In genomic region chr6:139369568-139370046, GRCh38 we compare ENCODE assay signal across 8 cellular contexts. TPM values are rescaled to one million over a fixed set of nuclear protein-coding genes. Genes with fewer than 3 reads are reported as not detected.
DNase-seq lines count a peak whose midpoint lies in the region; ATAC-seq and TF ChIP-seq lines count a peak whose summit lies in the region.

No MANE protein-coding gene starts in this region.

- H2BK5ac ChIP-seq in H9 (ENCODE audit: insufficient read length, low read length), result no peak overlapping the region

- no peaks in the 10 kb centered on the region for H3K27me3 Mint-ChIP-seq in CD4-positive, alpha-beta T cell
- H3K27me3 Mint-ChIP-seq in H9 (ENCODE audit: low read depth) (no peaks in the 10 kb centered on the region; the same call in 1 of the 2 replicates), MCF 10A (ENCODE audit: insufficient read depth, unreplicated experiment) (no peaks in the 10 kb centered on the region), type B pancreatic cell (peaks cover 4% of the 10 kb centered on the region)

- no peaks in the 10 kb centered on the region; the same call in 1 of the 2 replicates for H3K4me1 ChIP-seq in H9 (ENCODE audit: insufficient read depth, low read length)

- no peak for ATAC-seq in CD4-positive, alpha-beta T cell (ENCODE audit: poor library complexity)
- peak; percentile 29 for ATAC-seq in left lobe of liver
- ATAC-seq in HG03039 (IDR thresholded peaks at IDR 0.05; ENCODE audit: unreplicated experiment), result no peak
- no peak for ATAC-seq in GM21786 (IDR thresholded peaks at IDR 0.05; ENCODE audit: unreplicated experiment)

- no peak overlapping the region for H3T11ph ChIP-seq in H9 (ENCODE audit: low read length)

- H3K36me3 Mint-ChIP-seq in CD4-positive, alpha-beta T cell (ENCODE audit: low read depth), result peaks cover 42% of the 10 kb centered on the region
- H3K36me3 Mint-ChIP-seq in H9 (ENCODE audit: insufficient read depth in 1 of 3, low read depth in 3 of 3) (peaks cover 23 to 38% (median 32%) of the 10 kb centered on the region in 3 experiments), MCF 10A (ENCODE audit: insufficient read depth, unreplicated experiment) (peaks cover 50% of the 10 kb centered on the region), type B pancreatic cell (peaks cover 23% of the 10 kb centered on the region)

- POLR2A ChIA-PET in CD4-positive, alpha-beta T cell (lab: Charles Lee), result interaction anchor here (0.6 to 1.9 kb wide), 20 partner anchors 15 to 914 kb away, joined by 3 to 11 read pairs (median 5); partner anchors contain the start of genes CCDC28A and TXLNB
- POLR2A ChIA-PET in MCF 10A (lab: Yijun Ruan, JAX), result interaction anchor here (0.6 to 1.5 kb wide), 13 partner anchors 141 to 1552 kb away, joined by 3 to 6 read pairs (median 3); no protein-coding TSS in a partner anchor

- no peaks in the 10 kb centered on the region for H3K23me2 ChIP-seq in H9 (ENCODE audit: insufficient read length, low read depth, low read length, poor library complexity, severe bottlenecking)

- H3K79me1 ChIP-seq in H9 (ENCODE audit: insufficient read depth, low read depth, low read length, poor library complexity, severe bottlenecking), result no peaks in the 10 kb centered on the region

- no peaks in the 10 kb centered on the region for H3K9me3 Mint-ChIP-seq in CD4-positive, alpha-beta T cell
- H3K9me3 Mint-ChIP-seq in H9 (peaks cover 3 to 12% of the 10 kb centered on the region in 2 experiments; a peak in 3 of 5 replicates), MCF 10A (ENCODE audit: unreplicated experiment) (no peaks in the 10 kb centered on the region), type B pancreatic cell (no peaks in the 10 kb centered on the region)

- H4K8ac ChIP-seq in H9 (replicated peaks; ENCODE audit: insufficient read length, low read depth, low read length), result no peak overlapping the region

- H3K23ac ChIP-seq in H9 (ENCODE audit: insufficient read length, low read depth, low read length), result no peak overlapping the region

- H4K5ac ChIP-seq in H9 (ENCODE audit: insufficient read length, low read depth, low read length), result no peak overlapping the region

- no peak overlapping the region for H3K4ac ChIP-seq in H9 (ENCODE audit: low read depth, low read length)

- no peak overlapping the region for H3K56ac ChIP-seq in H9 (ENCODE audit: insufficient read length, low read depth, low read length)

- no peak overlapping the region for H3K18ac ChIP-seq in H9 (ENCODE audit: insufficient read length, low read depth, low read length)

- no peak overlapping the region for H2AFZ ChIP-seq in H9 (ENCODE audit: low read length)

- H3K4me2 ChIP-seq in H9 (ENCODE audit: insufficient read depth, insufficient read length, low read length), result no peak overlapping the region

- H3K79me2 ChIP-seq in H9 (ENCODE audit: insufficient read depth, low read length), result peaks cover 5% of the 10 kb centered on the region; the same call in 1 of the 2 replicates

- peak; percentile 82 for TF ChIP-seq CTCF in CD4-positive, alpha-beta T cell (IDR thresholded peaks at IDR 0.05)
- TF ChIP-seq CTCF in H9 (conservative IDR thresholded peaks at IDR 0.05), result peak; percentile 86
- peak; percentile 68 for TF ChIP-seq CTCF in MCF 10A (IDR thresholded peaks at IDR 0.05; ENCODE audit: unreplicated experiment)
- peak; percentile 93 for TF ChIP-seq CTCF in type B pancreatic cell (conservative IDR thresholded peaks at IDR 0.05)

- intact Hi-C loops in CD4-positive, alpha-beta T cell (cut with DNase I, micrococcal nuclease), result loop anchor here (2.0 to 10.0 kb wide), 10 partner anchors 207 to 1075 kb away; partner anchors contain the start of genes REPS1 (in 2 of the 2), ABRACL (in 1 of the 2) and HEBP2 (in 1 of the 2)
- intact Hi-C loops in MCF 10A (cut with micrococcal nuclease), result loop anchor here (1.0 to 10.0 kb wide), 10 partner anchors 195 to 1552 kb away; no protein-coding TSS in a partner anchor

- no peak overlapping the region for H2BK15ac ChIP-seq in H9 (ENCODE audit: low read depth, low read length)

- no peak overlapping the region for H2BK20ac ChIP-seq in H9 (ENCODE audit: low read depth, low read length, poor library complexity, severe bottlenecking)

- whole genome bisulfite sequencing in H9 (ENCODE audit: extremely low coverage, insufficient read length, low lambda C conversion rate), result no CpG with 5 or more reads among the region's 8 CpGs

- no peak overlapping the region for H2BK120ac ChIP-seq in H9 (ENCODE audit: low read depth, low read length, poor library complexity, severe bottlenecking)

- no peak overlapping the region for H2AK5ac ChIP-seq in H9 (ENCODE audit: insufficient read length, low read length)

- no peaks in the 10 kb centered on the region for H4K20me1 ChIP-seq in H9 (ENCODE audit: control insufficient read depth, insufficient read depth, insufficient read length)

- DNase-seq in CD4-positive, alpha-beta T cell, result no peak
- DNase-seq in H9, result no peak
- DNase-seq in NOMO-1 treated with dmso at 0.1 percent for 144 hours (lab: John Stamatoyannopoulos, UW; ENCODE audit: unreplicated experiment), result peak; percentile 53
- peak; percentile 51 for DNase-seq in MCF 10A (ENCODE audit: unreplicated experiment)
- DNase-seq in left lobe of liver (ENCODE audit: low spot score), result no peak
- no peak for DNase-seq in type B pancreatic cell (ENCODE audit: extremely low spot score, unreplicated experiment)

- no peaks in the 10 kb centered on the region for H3K27me3 ChIP-seq in CD4-positive, alpha-beta T cell (ENCODE audit: control insufficient read depth, insufficient read depth, low read length)
- H3K27me3 ChIP-seq in H9 (ENCODE audit: insufficient read depth, low read length), result no peaks in the 10 kb centered on the region

- H3K14ac ChIP-seq in H9 (ENCODE audit: insufficient read depth, low read length), result no peak overlapping the region

- peak overlapping the region; percentile 14 for H3K27ac ChIP-seq in CD4-positive, alpha-beta T cell (ENCODE audit: low read depth, low read length)
- H3K27ac ChIP-seq in H9 (ENCODE audit: insufficient read length, low read depth, low read length), result no peak overlapping the region

- H3K4me3 Mint-ChIP-seq in CD4-positive, alpha-beta T cell, result peak overlapping the region; percentile 98
- H3K4me3 Mint-ChIP-seq in H9, result peak overlapping the region; percentile 38 to 50; a peak in 1 of 5 replicates
- peak overlapping the region; percentile 97 for H3K4me3 Mint-ChIP-seq in MCF 10A (ENCODE audit: unreplicated experiment)
- peak overlapping the region; percentile 100 for H3K4me3 Mint-ChIP-seq in type B pancreatic cell

- H3K9ac ChIP-seq in H9 (ENCODE audit: extremely low read depth, insufficient read length, low read length), result no peak overlapping the region

- CTCF ChIA-PET in CD4-positive, alpha-beta T cell (lab: Charles Lee), result interaction anchor here (0.6 to 2.3 kb wide), 27 partner anchors 9 to 1255 kb away, joined by 3 to 32 read pairs (median 3); partner anchors contain the start of gene TXLNB
- CTCF ChIA-PET in MCF 10A (lab: Yijun Ruan, JAX), result interaction anchor here (0.5 to 1.7 kb wide), 36 partner anchors 10 to 1636 kb away, joined by 3 to 12 read pairs (median 3); no protein-coding TSS in a partner anchor

- H3K27ac Mint-ChIP-seq in CD4-positive, alpha-beta T cell, result peak overlapping the region; percentile 97
- H3K27ac Mint-ChIP-seq in H9 (peak overlapping the region in 2 of 3 experiments; percentile 99 to 100; a peak in 4 of 7 replicates), MCF 10A (ENCODE audit: low read depth, unreplicated experiment) (peak overlapping the region; percentile 42), type B pancreatic cell (peak overlapping the region; percentile 63)

- BruUV-seq in MCF 10A (replicated peaks; lab: Mats Ljungman, UMichigan), result no TSS peak

- peaks cover 51% of the 10 kb centered on the region for H3K4me1 Mint-ChIP-seq in CD4-positive, alpha-beta T cell (ENCODE audit: low read depth)
- peaks cover 67 to 69% of the 10 kb centered on the region in 2 experiments for H3K4me1 Mint-ChIP-seq in H9
- peaks cover 20% of the 10 kb centered on the region for H3K4me1 Mint-ChIP-seq in MCF 10A (ENCODE audit: insufficient read depth, unreplicated experiment)
- H3K4me1 Mint-ChIP-seq in type B pancreatic cell (ENCODE audit: unreplicated experiment), result peaks cover 47% of the 10 kb centered on the region

- no peaks in the 10 kb centered on the region for H3K9me3 ChIP-seq in CD4-positive, alpha-beta T cell (ENCODE audit: control insufficient read depth, low read length)
- H3K9me3 ChIP-seq in H9 (ENCODE audit: control insufficient read depth, low read depth, low read length), result no peaks in the 10 kb centered on the region

- no peak overlapping the region for H4K91ac ChIP-seq in H9 (ENCODE audit: insufficient read length, low read depth, low read length)

- no peak overlapping the region for H2BK12ac ChIP-seq in H9 (ENCODE audit: insufficient read length, low read depth, low read length)

RNA-seq across cellular contexts. Expression of gene CITED2, which starts 4.8 kb away (rescaled TPM):
- total RNA-seq in CD4-positive, alpha-beta T cell, result 100 to 1,000 TPM; 181 to 185 TPM
- 107 and 110 TPM in 2 replicates for total RNA-seq in H9 (2021)
- 50.4 and 62.0 TPM in 2 replicates for total RNA-seq in MCF 10A (2022)
- total RNA-seq in left lobe of liver, result 79.7 TPM
- total RNA-seq in type B pancreatic cell (ENCODE audit: low replicate concordance), result 129 and 143 TPM in 2 replicates

Comparison
In these comparisons a context has a peak if more than half of its experiments do, and no peak if none do; other contexts are left out.
1. DNase-seq: peak in NOMO-1 treated with dmso at 0.1 percent for 144 hours (single experiment) and MCF 10A (single experiment); none in CD4-positive, alpha-beta T cell (0 of 10), H9 (single experiment), left lobe of liver (single experiment) and type B pancreatic cell (single experiment).
2. H3K27ac Mint-ChIP-seq: peak in every context shown above with its lines; median percentile 100 in H9; 97 in CD4-positive, alpha-beta T cell; 63 in type B pancreatic cell; 42 in MCF 10A.
3. H3K4me3 Mint-ChIP-seq: peak in every context shown above with its lines; median percentile 100 in type B pancreatic cell; 98 in CD4-positive, alpha-beta T cell; 97 in MCF 10A; 44 in H9.
4. Peak in every context shown above with its lines, with median percentiles within 50 percentile points of each other: CTCF ChIP-seq.